In genomic region chr20:407953-408842, GRCh38 we compare ENCODE assay signal across 1 cellular context.
A peak's percentile ranks its signal among the peaks of the same experiment; 100 is the strongest.
TF ChIP-seq lines count a peak whose summit lies in the region.

TSS of gene RBCK1 (plus strand) at chr20:408299. CDS start at chr20:408758, 459 bp downstream.

TF ChIP-seq in K562, 482 proteins besides CTCF, POLR2A, EP300 and RAD21 (continued from another document and continues in another):
- peak in 1 of 3 experiments; percentile 70; a peak in 1 of 6 replicates for TF ChIP-seq ZBTB11 (CRISPR knock-in tag; IDR thresholded peaks at IDR 0.05)
- TF ChIP-seq ZNF263 (CRISPR knock-in tag; IDR thresholded peaks at IDR 0.05; ENCODE audit: borderline replicate concordance), result peak; percentile 14; the same call in 1 of the 2 replicates
- no peak for TF ChIP-seq XRCC4 (IDR thresholded peaks at IDR 0.05; ENCODE audit: extremely low read depth, insufficient read depth, insufficient read length)
- peak; percentile 81 for TF ChIP-seq ETV1 (tag; conservative IDR thresholded peaks at IDR 0.05; ENCODE audit: low read depth)
- TF ChIP-seq E2F4 (CRISPR knock-in tag; IDR thresholded peaks at IDR 0.05; ENCODE audit: low read depth), result peak; percentile 75; the same call in 1 of the 2 replicates
- peak; percentile 72; the same call in 1 of the 2 replicates for TF ChIP-seq ETV5 (CRISPR knock-in tag; IDR thresholded peaks at IDR 0.05; ENCODE audit: low read depth)
- peak; percentile 43 for TF ChIP-seq CXXC5 (CRISPR knock-in tag; IDR thresholded peaks at IDR 0.05)
- TF ChIP-seq GABPA (tag; conservative IDR thresholded peaks at IDR 0.05; ENCODE audit: low read depth), result peak; percentile 93
- no peak for TF ChIP-seq CTCFL (IDR thresholded peaks at IDR 0.05; ENCODE audit: borderline replicate concordance, insufficient read depth, low read depth, low read length, poor library complexity, severe bottlenecking)
- peak; percentile 100 for TF ChIP-seq IRF2 (CRISPR knock-in tag; IDR thresholded peaks at IDR 0.05)
- TF ChIP-seq PHTF2 (CRISPR knock-in tag; IDR thresholded peaks at IDR 0.05), result no peak
- TF ChIP-seq RBM39 (optimal IDR thresholded peaks at IDR 0.05; ENCODE audit: low read depth, low read length), result no peak
- TF ChIP-seq JUN (IDR thresholded peaks at IDR 0.05; ENCODE audit: borderline replicate concordance, low read depth, low read length), result no peak
- no peak for TF ChIP-seq JUN (CRISPR knock-in tag; IDR thresholded peaks at IDR 0.05; ENCODE audit: borderline replicate concordance)
- peak; percentile 56; the same call in 1 of the 2 replicates for TF ChIP-seq GTF2E2 (tag; IDR thresholded peaks at IDR 0.05)
- TF ChIP-seq IRF1 (CRISPR knock-in tag; IDR thresholded peaks at IDR 0.05; ENCODE audit: borderline replicate concordance), result peak; percentile 90
- peak; percentile 74 for TF ChIP-seq POLR2G (IDR thresholded peaks at IDR 0.05; ENCODE audit: low read depth, low read length)
- TF ChIP-seq EP400 (IDR thresholded peaks at IDR 0.05), result peak; percentile 52
- no peak for TF ChIP-seq SMARCA4 (IDR thresholded peaks at IDR 0.05)
- no peak for TF ChIP-seq ZNF212 (CRISPR knock-in tag; IDR thresholded peaks at IDR 0.05)
- TF ChIP-seq MTA1 (IDR thresholded peaks at IDR 0.05; ENCODE audit: borderline replicate concordance), result no peak
- TF ChIP-seq NFE2 (IDR thresholded peaks at IDR 0.05; ENCODE audit: low read depth), result peak; percentile 45; the same call in 1 of the 2 replicates
- TF ChIP-seq ZFP30 (CRISPR knock-in tag; IDR thresholded peaks at IDR 0.05; ENCODE audit: borderline replicate concordance), result no peak
- TF ChIP-seq ZNF239 (CRISPR knock-in tag; IDR thresholded peaks at IDR 0.05), result no peak
- peak; percentile 47; the same call in 1 of the 2 replicates for TF ChIP-seq NFRKB (IDR thresholded peaks at IDR 0.05; ENCODE audit: low read depth)
- TF ChIP-seq ZBTB7A (IDR thresholded peaks at IDR 0.05; ENCODE audit: borderline replicate concordance, control insufficient read depth, low read depth, low read length), result 0 out of 2 replicates have a peak, but pooled peaks have one; percentile 42
- TF ChIP-seq CBX2 (IDR thresholded peaks at IDR 0.05; ENCODE audit: insufficient read depth, low read length, poor library complexity, severe bottlenecking), result no peak
- no peak for TF ChIP-seq NR2C1 (IDR thresholded peaks at IDR 0.05)
- no peak for TF ChIP-seq NR2C1 (tag; IDR thresholded peaks at IDR 0.05)
- TF ChIP-seq ZSCAN32 (CRISPR knock-in tag; IDR thresholded peaks at IDR 0.05), result no peak
- peak; percentile 45; the same call in 1 of the 2 replicates for TF ChIP-seq ZNF511 (CRISPR knock-in tag; IDR thresholded peaks at IDR 0.05)
- TF ChIP-seq CHD7 (IDR thresholded peaks at IDR 0.05; ENCODE audit: low read depth, low read length), result no peak
- no peak for TF ChIP-seq SETDB1 (IDR thresholded peaks at IDR 0.05; ENCODE audit: low read length)
- peak; percentile 80 for TF ChIP-seq ZFX (CRISPR knock-in tag; IDR thresholded peaks at IDR 0.05)
- TF ChIP-seq PHF8 (IDR thresholded peaks at IDR 0.05; ENCODE audit: borderline replicate concordance, low read length), result peak; percentile 71; the same call in 1 of the 2 replicates
- peak; percentile 96 for TF ChIP-seq VEZF1 (CRISPR knock-in tag; IDR thresholded peaks at IDR 0.05)
- TF ChIP-seq NBN (IDR thresholded peaks at IDR 0.05; ENCODE audit: low read depth), result no peak
- 0 out of 2 replicates have a peak, but pooled peaks have one; percentile 20 for TF ChIP-seq ZKSCAN1 (IDR thresholded peaks at IDR 0.05; ENCODE audit: low read depth, low read length)
- TF ChIP-seq USF2 (CRISPR knock-in tag; IDR thresholded peaks at IDR 0.05), result 0 out of 2 replicates have a peak, but pooled peaks have one; percentile 1
- TF ChIP-seq HCFC1 (IDR thresholded peaks at IDR 0.05; ENCODE audit: low read depth, low read length), result peak; percentile 50; the same call in 1 of the 2 replicates
